In the genomic region with DNA sequence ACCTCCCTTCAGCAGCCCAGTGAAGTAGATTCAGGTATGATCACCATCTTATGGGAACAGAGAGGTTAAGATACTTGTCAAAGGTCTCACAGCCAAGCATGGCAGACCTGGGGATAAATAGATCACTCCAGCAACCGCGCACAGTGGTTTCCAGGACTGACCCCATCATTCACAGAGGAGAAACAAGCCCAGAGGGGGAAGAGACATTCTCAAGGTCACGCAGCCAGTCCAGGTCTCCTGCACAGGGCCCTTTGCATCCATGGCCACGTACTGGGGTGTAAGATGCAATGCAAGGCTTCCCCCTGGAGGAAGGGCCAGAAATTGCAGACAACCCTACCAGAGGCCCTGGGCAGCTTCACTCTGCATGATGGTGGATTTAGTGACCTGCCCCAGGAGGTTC, we compare ENCODE assay signal across 9 cellular contexts. TPM values are rescaled to one million over a fixed set of nuclear protein-coding genes. Genes with fewer than 3 reads are reported as not detected.
DNase-seq lines count a peak whose midpoint lies in the region; ATAC-seq and TF ChIP-seq lines count a peak whose summit lies in the region.
"Had no signal": no experiment of that assay in that cellular context is flagged by ENCODE, and none has a peak within 500 bp of the region (broad histone marks: within the 10 kb centered on the region; RNA-seq: fewer than 3 reads in every experiment).

No MANE protein-coding gene starts in this region.

- H3K4me3 Mint-ChIP-seq in stimulated activated effector memory CD8-positive, alpha-beta T cell treated with anti-CD3 and anti-CD28 coated beads, Interleukin-12 subunit alpha, Interleukin-12 subunit beta, amount 100 ng/mL, for 72 hours, result no peak overlapping the region

- H3K4me1 Mint-ChIP-seq in stimulated activated effector memory CD8-positive, alpha-beta T cell treated with anti-CD3 and anti-CD28 coated beads, Interleukin-12 subunit alpha, Interleukin-12 subunit beta, amount 100 ng/mL, for 72 hours, result peaks cover 11% of the 10 kb centered on the region

- TF ChIP-seq CTCF in GM12864 (IDR thresholded peaks at IDR 0.05; ENCODE audit: low read depth, low read length, missing control alignments), result peak; percentile 75

- DNase-seq in 8988T (peak; percentile 83), GM12864 (ENCODE audit: low read depth) (no peak), RPMI8226 (peak; percentile 75), NCI-H2227 treated with DMSO at 0.1 percent for 48 hours (lab: John Stamatoyannopoulos, UW) (no peak), NCI-H187 (lab: John Stamatoyannopoulos, UW) (no peak)
- DNase-seq in stimulated activated effector memory CD8-positive, alpha-beta T cell treated with anti-CD3 and anti-CD28 coated beads, Interleukin-12 subunit alpha, Interleukin-12 subunit beta, amount 100 ng/mL, for 72 hours (ENCODE audit: low spot score in 2 of 2), result peak in 1 of 2 donors; percentile 65

- no peak overlapping the region for H3K27ac Mint-ChIP-seq in stimulated activated effector memory CD8-positive, alpha-beta T cell treated with anti-CD3 and anti-CD28 coated beads, Interleukin-12 subunit alpha, Interleukin-12 subunit beta, amount 100 ng/mL, for 72 hours

- no peaks in the 10 kb centered on the region for H3K9me3 Mint-ChIP-seq in stimulated activated effector memory CD8-positive, alpha-beta T cell treated with anti-CD3 and anti-CD28 coated beads, Interleukin-12 subunit alpha, Interleukin-12 subunit beta, amount 100 ng/mL, for 72 hours

- no peak overlapping the region for H3K4me3 ChIP-seq in GM12864 (ENCODE audit: low read depth, low read length)

- ATAC-seq in esophagus mucosa, result peak; percentile 52
- ATAC-seq in stimulated activated effector memory CD8-positive, alpha-beta T cell treated with anti-CD3 and anti-CD28 coated beads, Interleukin-12 subunit alpha, Interleukin-12 subunit beta, amount 100 ng/mL, for 72 hours, result peak; percentile 63
- no peak for ATAC-seq in HG03565 (IDR thresholded peaks at IDR 0.05; ENCODE audit: unreplicated experiment)

- peaks cover 6% of the 10 kb centered on the region for H3K36me3 Mint-ChIP-seq in stimulated activated effector memory CD8-positive, alpha-beta T cell treated with anti-CD3 and anti-CD28 coated beads, Interleukin-12 subunit alpha, Interleukin-12 subunit beta, amount 100 ng/mL, for 72 hours

RNA-seq across cellular contexts. Expression of a gene that starts 19.9 kb away (rescaled TPM):
- total RNA-seq in esophagus mucosa, result not detected
- total RNA-seq: skeletal muscle tissue had no signal

RNA-seq across cellular contexts. Expression of a gene that starts 40.1 kb away (rescaled TPM):
- total RNA-seq in esophagus mucosa, result 3.9 TPM

Comparison
In these comparisons a context has a peak if more than half of its experiments do, and no peak if none do; other contexts are left out.
1. DNase-seq: peak in 8988T (single experiment) and RPMI8226 (single experiment); none in GM12864 (single experiment), NCI-H2227 treated with DMSO at 0.1 percent for 48 hours (single experiment) and NCI-H187 (0 of 2).